9 cellular contexts compared by ENCODE assay signal in the genomic region with DNA sequence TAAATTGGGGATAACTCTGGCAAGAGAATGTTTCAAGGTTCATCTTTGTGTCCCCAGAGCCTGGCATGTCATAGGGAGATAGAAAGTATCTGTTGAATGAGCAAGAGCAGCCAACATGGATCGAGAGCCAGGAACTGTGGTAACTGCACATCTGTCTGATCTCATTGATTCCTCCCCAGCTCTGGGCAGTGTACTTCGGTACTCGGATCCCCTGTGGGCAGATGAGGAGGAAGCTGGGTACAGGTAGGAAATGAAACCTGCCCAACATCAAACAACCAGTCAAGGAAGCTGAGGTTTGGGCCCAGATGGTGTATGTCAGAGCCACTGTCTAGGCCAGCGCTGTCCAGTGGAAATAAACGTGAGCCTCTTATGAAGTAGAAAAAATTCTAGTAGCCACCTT.
A peak's percentile ranks its signal among the peaks of the same experiment; 100 is the strongest.
DNase-seq lines count a peak whose midpoint lies in the region; ATAC-seq and TF ChIP-seq lines count a peak whose summit lies in the region.
"Had no signal": no experiment of that assay in that cellular context is flagged by ENCODE, and none has a peak within 500 bp of the region (broad histone marks: within the 10 kb centered on the region; RNA-seq: fewer than 3 reads in every experiment).

No MANE protein-coding gene starts in this region.

- POLR2A ChIA-PET in HEK293 (lab: Yijun Ruan, JAX) = no interaction called here

- intact Hi-C loops in left lung (cut with DNase I) = loop anchor here in 1 of 2 donors (10.0 kb wide), 1 partner anchor 79 kb away; a partner anchor contains a TSS

- peak overlapping the region; percentile 21 for H3K27ac Mint-ChIP-seq in T-helper 2 cell treated with Interferon-gamma antibody and Interleukin-4, amounts not matched to agents 5 μg/mL and 100 μg/mL, for 36 hours

- H3K36me3 Mint-ChIP-seq in T-helper 2 cell treated with Interferon-gamma antibody and Interleukin-4, amounts not matched to agents 5 μg/mL and 100 μg/mL, for 36 hours (ENCODE audit: low read depth) = peaks cover 4% of the 10 kb centered on the region

- H3K27me3 Mint-ChIP-seq in T-helper 2 cell treated with Interferon-gamma antibody and Interleukin-4, amounts not matched to agents 5 μg/mL and 100 μg/mL, for 36 hours (ENCODE audit: low read depth) = no peaks in the 10 kb centered on the region

- H3K9me3 ChIP-seq in HEK293 (ENCODE audit: control insufficient read depth, insufficient read depth, low read depth, low read length) (no peaks in the 10 kb centered on the region), neutrophil (no peaks in the 10 kb centered on the region), left lung (no peaks in the 10 kb centered on the region)

- H3K4me3 ChIP-seq in HEK293 (ENCODE audit: low read depth, low read length) (no peak overlapping the region), neutrophil (ENCODE audit: low read depth in 1 of 2, low read length in 1 of 2) (no peak overlapping the region), left lung (no peak overlapping the region)
- H3K4me3 ChIP-seq: SK-N-MC had no signal

- H3K4me1 Mint-ChIP-seq in T-helper 2 cell treated with Interferon-gamma antibody and Interleukin-4, amounts not matched to agents 5 μg/mL and 100 μg/mL, for 36 hours (ENCODE audit: low read depth) = peaks cover 58% of the 10 kb centered on the region

- peak overlapping the region; percentile 48 for H3K4me3 Mint-ChIP-seq in T-helper 2 cell treated with Interferon-gamma antibody and Interleukin-4, amounts not matched to agents 5 μg/mL and 100 μg/mL, for 36 hours

- H3K27me3 ChIP-seq in neutrophil (no peaks in the 10 kb centered on the region), left lung (no peaks in the 10 kb centered on the region)

- CTCF ChIA-PET in HEK293 (lab: Yijun Ruan, JAX) = interaction anchor here (0.9 kb wide), 1 partner anchor 49 kb away, joined by 3 read pairs; no protein-coding TSS in a partner anchor

- ATAC-seq in GM18909 (IDR thresholded peaks at IDR 0.05; ENCODE audit: poor library complexity, unreplicated experiment) = peak; percentile 80
- ATAC-seq in left lung = no peak

- no peaks in the 10 kb centered on the region for H3K9me3 Mint-ChIP-seq in T-helper 2 cell treated with Interferon-gamma antibody and Interleukin-4, amounts not matched to agents 5 μg/mL and 100 μg/mL, for 36 hours

- TF ChIP-seq CTCF in HEK293 (tag by site-specific recombination; IDR thresholded peaks at IDR 0.05) (no peak), neutrophil (IDR thresholded peaks at IDR 0.05) (no peak), left lung (IDR thresholded peaks at IDR 0.05) (no peak)

- DNase-seq in T-helper 2 cell treated with Interferon-gamma antibody and Interleukin-4, amounts not matched to agents 5 μg/mL and 100 μg/mL, for 36 hours (ENCODE audit: low spot score) = no peak
- no peak for DNase-seq in ACHN
- no peak for DNase-seq in left lung
- DNase-seq in NCI-H526 treated with DMSO at 0.1 percent for 48 hours (lab: John Stamatoyannopoulos, UW) = no peak
- DNase-seq in NCI-H446 (lab: John Stamatoyannopoulos, UW) = no peak

- in situ Hi-C loops in ACHN (cut with HindIII; ENCODE audit: low pct_ligation_motif_present, low pct_unique_long_range_greater_than_20kb, low sequenced_read_pairs) = no loop called here

- no peaks in the 10 kb centered on the region for H3K36me3 ChIP-seq in HEK293 (ENCODE audit: control insufficient read depth in 2 of 2, insufficient read depth in 1 of 2, low read length in 2 of 2)
- H3K36me3 ChIP-seq in neutrophil = no peaks in the 10 kb centered on the region
- no peaks in the 10 kb centered on the region for H3K36me3 ChIP-seq in left lung

- H3K27ac ChIP-seq in HEK293 (ENCODE audit: extremely low read depth, low read depth, low read length) (no peak overlapping the region), neutrophil (peak overlapping the region; percentile 44), left lung (peak overlapping the region in 1 of 2 donors; percentile 35)
- H3K27ac ChIP-seq: SK-N-MC had no signal

- H3K4me1 ChIP-seq in HEK293 (ENCODE audit: control insufficient read depth, insufficient read depth, low read length) (peaks cover 3% of the 10 kb centered on the region; the same call in 1 of the 2 replicates), neutrophil (ENCODE audit: control insufficient read depth in 1 of 2, insufficient read depth in 1 of 2, low read depth in 1 of 2, low read length in 1 of 2) (peaks cover 0 to 25% of the 10 kb centered on the region in 2 experiments), left lung (peaks cover 18 to 73% of the 10 kb centered on the region in 2 donors)

TF ChIP-seq in HEK293, 187 proteins besides CTCF, POLR2A, EP300 and RAD21:
- TF ChIP-seq ZNF302 (tag by site-specific recombination; IDR thresholded peaks at IDR 0.05; ENCODE audit: low read depth) = no peak
- peak; percentile 37; the same call in 1 of the 2 replicates for TF ChIP-seq ZBTB17 (tag by site-specific recombination; IDR thresholded peaks at IDR 0.05)
- TF ChIP-seq GLIS2 (tag by site-specific recombination; IDR thresholded peaks at IDR 0.05) = no peak
- TF ChIP-seq ZNF621 (tag by site-specific recombination; IDR thresholded peaks at IDR 0.05) = no peak
- no peak for TF ChIP-seq ZNF664 (tag by site-specific recombination; IDR thresholded peaks at IDR 0.05)
- TF ChIP-seq, protein P1, sequence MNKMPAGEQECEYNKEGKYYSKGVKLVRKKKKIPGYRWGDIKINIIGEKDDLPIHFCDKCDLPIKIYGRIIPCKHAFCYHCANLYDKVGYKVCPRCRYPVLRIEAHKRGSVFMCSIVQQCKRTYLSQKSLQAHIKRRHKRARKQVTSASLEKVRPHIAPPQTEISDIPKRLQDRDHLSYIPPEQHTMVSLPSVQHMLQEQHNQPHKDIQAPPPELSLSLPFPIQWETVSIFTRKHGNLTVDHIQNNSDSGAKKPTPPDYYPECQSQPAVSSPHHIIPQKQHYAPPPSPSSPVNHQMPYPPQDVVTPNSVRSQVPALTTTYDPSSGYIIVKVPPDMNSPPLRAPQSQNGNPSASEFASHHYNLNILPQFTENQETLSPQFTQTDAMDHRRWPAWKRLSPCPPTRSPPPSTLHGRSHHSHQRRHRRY (tag by site-specific recombination; IDR thresholded peaks at IDR 0.05) = no peak
- TF ChIP-seq ZNF184 (tag by site-specific recombination; IDR thresholded peaks at IDR 0.05) = no peak
TF ChIP-seq in HEK293: peak in this region for 1.
